Comparison of ENCODE assay signal across 1 cellular context in the genomic region with DNA sequence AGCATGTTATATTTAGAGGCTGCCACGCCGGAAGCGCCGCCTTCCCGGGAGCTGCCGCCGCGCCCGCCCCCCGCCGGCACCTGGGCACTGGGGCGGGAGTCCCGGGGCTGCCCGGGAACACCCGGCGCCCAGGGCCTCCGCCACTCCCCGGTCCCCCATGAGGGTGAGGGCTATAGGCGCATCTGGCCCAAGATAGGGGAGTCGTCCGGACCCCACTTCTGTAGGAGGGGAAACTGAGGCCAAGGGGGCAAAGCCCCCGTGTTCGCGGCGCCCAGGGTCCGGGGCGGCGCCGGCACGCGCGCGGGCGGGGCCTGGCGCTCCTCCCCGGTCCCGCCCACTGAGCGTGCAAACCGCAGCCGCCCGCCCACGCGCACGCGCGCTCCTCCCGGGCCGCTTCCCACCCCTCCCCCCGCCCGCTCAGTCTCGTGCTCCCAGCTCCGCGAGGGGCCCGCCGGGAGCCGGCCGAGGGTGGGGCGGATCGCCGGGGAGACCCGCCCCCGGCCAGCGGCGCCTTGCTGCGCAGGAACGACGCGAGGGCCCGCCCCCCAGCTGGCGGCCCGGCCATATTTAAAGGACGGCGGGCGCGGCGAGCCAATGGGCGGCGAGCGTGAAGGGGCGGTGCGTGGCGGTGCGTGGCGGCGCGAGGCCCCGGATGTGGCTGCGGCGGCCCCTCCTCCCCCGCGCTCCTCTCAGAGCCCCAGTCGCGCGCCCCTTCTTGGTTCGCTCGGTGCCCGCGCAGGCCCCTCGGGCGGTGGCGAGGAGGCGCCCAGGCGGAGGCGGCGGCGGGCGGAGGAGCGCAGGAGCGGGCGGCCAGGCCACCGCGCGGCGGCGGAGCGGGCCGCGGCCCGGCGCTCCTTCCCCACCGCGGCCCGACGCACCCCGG.
TF ChIP-seq lines count a peak whose summit lies in the region.

A gene (plus strand): TSS at position 700 of the 883 bp plus-strand sequence. CDS start 192 bp downstream, outside the sequence.

TF ChIP-seq in HEK293, 187 proteins besides CTCF, POLR2A, EP300 and RAD21 (continued from another document and continues in another):
- TF ChIP-seq, protein P1, sequence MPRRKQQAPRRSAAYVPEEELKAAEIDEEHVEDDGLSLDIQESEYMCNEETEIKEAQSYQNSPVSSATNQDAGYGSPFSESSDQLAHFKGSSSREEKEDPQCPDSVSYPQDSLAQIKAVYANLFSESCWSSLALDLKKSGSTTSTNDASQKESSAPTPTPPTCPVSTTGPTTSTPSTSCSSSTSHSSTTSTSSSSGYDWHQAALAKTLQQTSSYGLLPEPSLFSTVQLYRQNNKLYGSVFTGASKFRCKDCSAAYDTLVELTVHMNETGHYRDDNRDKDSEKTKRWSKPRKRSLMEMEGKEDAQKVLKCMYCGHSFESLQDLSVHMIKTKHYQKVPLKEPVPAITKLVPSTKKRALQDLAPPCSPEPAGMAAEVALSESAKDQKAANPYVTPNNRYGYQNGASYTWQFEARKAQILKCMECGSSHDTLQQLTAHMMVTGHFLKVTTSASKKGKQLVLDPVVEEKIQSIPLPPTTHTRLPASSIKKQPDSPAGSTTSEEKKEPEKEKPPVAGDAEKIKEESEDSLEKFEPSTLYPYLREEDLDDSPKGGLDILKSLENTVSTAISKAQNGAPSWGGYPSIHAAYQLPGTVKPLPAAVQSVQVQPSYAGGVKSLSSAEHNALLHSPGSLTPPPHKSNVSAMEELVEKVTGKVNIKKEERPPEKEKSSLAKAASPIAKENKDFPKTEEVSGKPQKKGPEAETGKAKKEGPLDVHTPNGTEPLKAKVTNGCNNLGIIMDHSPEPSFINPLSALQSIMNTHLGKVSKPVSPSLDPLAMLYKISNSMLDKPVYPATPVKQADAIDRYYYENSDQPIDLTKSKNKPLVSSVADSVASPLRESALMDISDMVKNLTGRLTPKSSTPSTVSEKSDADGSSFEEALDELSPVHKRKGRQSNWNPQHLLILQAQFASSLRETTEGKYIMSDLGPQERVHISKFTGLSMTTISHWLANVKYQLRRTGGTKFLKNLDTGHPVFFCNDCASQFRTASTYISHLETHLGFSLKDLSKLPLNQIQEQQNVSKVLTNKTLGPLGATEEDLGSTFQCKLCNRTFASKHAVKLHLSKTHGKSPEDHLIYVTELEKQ (tag by site-specific recombination; IDR thresholded peaks at IDR 0.05; ENCODE audit: borderline replicate concordance) = no peak
- TF ChIP-seq, protein P2, sequence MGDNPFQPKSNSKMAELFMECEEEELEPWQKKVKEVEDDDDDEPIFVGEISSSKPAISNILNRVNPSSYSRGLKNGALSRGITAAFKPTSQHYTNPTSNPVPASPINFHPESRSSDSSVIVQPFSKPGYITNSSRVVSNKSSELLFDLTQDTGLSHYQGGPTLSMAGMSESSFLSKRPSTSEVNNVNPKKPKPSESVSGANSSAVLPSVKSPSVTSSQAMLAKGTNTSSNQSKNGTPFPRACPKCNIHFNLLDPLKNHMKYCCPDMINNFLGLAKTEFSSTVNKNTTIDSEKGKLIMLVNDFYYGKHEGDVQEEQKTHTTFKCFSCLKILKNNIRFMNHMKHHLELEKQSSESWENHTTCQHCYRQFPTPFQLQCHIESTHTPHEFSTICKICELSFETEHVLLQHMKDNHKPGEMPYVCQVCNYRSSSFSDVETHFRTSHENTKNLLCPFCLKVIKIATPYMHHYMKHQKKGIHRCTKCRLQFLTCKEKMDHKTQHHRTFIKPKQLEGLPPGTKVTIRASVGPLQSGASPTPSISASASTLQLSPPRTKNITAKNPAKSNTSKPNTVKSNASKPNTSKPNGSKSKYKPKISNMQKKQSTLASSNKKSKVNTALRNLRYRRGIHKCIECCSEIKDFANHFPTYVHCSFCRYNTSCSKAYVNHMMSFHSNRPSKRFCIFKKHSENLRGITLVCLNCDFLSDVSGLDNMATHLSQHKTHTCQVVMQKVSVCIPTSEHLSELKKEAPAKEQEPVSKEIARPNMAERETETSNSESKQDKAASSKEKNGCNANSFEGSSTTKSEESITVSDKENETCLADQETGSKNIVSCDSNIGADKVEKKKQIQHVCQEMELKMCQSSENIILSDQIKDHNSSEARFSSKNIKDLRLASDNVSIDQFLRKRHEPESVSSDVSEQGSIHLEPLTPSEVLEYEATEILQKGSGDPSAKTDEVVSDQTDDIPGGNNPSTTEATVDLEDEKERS (tag by site-specific recombination; IDR thresholded peaks at IDR 0.05) = no peak
- TF ChIP-seq ZNF221 (tag by site-specific recombination; IDR thresholded peaks at IDR 0.05; ENCODE audit: borderline replicate concordance) (no peak), ZNF660 (tag by site-specific recombination; IDR thresholded peaks at IDR 0.05) (no peak; the same call in 1 of the 2 replicates), ZFP3 (tag by site-specific recombination; IDR thresholded peaks at IDR 0.05; ENCODE audit: low read depth) (no peak), ZNF394 (tag by site-specific recombination; IDR thresholded peaks at IDR 0.05; ENCODE audit: borderline replicate concordance) (no peak), ZNF155 (tag by site-specific recombination; IDR thresholded peaks at IDR 0.05) (no peak), ZNF37A (tag by site-specific recombination; IDR thresholded peaks at IDR 0.05) (no peak), ZNF777 (tag by site-specific recombination; IDR thresholded peaks at IDR 0.05; ENCODE audit: borderline replicate concordance) (no peak), ZBTB8A (tag by site-specific recombination; IDR thresholded peaks at IDR 0.05) (peak; percentile 86), FEZF1 (tag by site-specific recombination; IDR thresholded peaks at IDR 0.05) (no peak), ZNF701 (tag by site-specific recombination; IDR thresholded peaks at IDR 0.05) (no peak), GLI4 (tag by site-specific recombination; IDR thresholded peaks at IDR 0.05) (no peak), ZNF10 (tag by site-specific recombination; IDR thresholded peaks at IDR 0.05) (peak; percentile 33; the same call in 1 of the 2 replicates), ZNF837 (tag by site-specific recombination; IDR thresholded peaks at IDR 0.05) (no peak), SP2 (tag by site-specific recombination; IDR thresholded peaks at IDR 0.05) (peak; percentile 6; the same call in 1 of the 2 replicates), MZF1 (tag by site-specific recombination; IDR thresholded peaks at IDR 0.05; ENCODE audit: borderline replicate concordance) (no peak), ZNF114 (tag by site-specific recombination; IDR thresholded peaks at IDR 0.05) (no peak), ZNF76 (tag by site-specific recombination; IDR thresholded peaks at IDR 0.05; ENCODE audit: borderline replicate concordance, low read depth) (0 out of 2 replicates have a peak, but pooled peaks have one; percentile 11), ZIC2 (tag by site-specific recombination; IDR thresholded peaks at IDR 0.05) (no peak)
- TF ChIP-seq, protein P3, sequence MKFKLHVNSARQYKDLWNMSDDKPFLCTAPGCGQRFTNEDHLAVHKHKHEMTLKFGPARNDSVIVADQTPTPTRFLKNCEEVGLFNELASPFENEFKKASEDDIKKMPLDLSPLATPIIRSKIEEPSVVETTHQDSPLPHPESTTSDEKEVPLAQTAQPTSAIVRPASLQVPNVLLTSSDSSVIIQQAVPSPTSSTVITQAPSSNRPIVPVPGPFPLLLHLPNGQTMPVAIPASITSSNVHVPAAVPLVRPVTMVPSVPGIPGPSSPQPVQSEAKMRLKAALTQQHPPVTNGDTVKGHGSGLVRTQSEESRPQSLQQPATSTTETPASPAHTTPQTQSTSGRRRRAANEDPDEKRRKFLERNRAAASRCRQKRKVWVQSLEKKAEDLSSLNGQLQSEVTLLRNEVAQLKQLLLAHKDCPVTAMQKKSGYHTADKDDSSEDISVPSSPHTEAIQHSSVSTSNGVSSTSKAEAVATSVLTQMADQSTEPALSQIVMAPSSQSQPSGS (tag by site-specific recombination; IDR thresholded peaks at IDR 0.05; ENCODE audit: low read depth) = no peak
- TF ChIP-seq, protein P4, sequence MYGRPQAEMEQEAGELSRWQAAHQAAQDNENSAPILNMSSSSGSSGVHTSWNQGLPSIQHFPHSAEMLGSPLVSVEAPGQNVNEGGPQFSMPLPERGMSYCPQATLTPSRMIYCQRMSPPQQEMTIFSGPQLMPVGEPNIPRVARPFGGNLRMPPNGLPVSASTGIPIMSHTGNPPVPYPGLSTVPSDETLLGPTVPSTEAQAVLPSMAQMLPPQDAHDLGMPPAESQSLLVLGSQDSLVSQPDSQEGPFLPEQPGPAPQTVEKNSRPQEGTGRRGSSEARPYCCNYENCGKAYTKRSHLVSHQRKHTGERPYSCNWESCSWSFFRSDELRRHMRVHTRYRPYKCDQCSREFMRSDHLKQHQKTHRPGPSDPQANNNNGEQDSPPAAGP (tag by site-specific recombination; IDR thresholded peaks at IDR 0.05) = no peak
- TF ChIP-seq, protein P5, sequence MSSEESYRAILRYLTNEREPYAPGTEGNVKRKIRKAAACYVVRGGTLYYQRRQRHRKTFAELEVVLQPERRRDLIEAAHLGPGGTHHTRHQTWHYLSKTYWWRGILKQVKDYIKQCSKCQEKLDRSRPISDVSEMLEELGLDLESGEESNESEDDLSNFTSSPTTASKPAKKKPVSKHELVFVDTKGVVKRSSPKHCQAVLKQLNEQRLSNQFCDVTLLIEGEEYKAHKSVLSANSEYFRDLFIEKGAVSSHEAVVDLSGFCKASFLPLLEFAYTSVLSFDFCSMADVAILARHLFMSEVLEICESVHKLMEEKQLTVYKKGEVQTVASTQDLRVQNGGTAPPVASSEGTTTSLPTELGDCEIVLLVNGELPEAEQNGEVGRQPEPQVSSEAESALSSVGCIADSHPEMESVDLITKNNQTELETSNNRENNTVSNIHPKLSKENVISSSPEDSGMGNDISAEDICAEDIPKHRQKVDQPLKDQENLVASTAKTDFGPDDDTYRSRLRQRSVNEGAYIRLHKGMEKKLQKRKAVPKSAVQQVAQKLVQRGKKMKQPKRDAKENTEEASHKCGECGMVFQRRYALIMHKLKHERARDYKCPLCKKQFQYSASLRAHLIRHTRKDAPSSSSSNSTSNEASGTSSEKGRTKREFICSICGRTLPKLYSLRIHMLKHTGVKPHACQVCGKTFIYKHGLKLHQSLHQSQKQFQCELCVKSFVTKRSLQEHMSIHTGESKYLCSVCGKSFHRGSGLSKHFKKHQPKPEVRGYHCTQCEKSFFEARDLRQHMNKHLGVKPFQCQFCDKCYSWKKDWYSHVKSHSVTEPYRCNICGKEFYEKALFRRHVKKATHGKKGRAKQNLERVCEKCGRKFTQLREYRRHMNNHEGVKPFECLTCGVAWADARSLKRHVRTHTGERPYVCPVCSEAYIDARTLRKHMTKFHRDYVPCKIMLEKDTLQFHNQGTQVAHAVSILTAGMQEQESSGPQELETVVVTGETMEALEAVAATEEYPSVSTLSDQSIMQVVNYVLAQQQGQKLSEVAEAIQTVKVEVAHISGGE (tag by site-specific recombination; conservative IDR thresholded peaks at IDR 0.05; ENCODE audit: low read depth) = no peak
- TF ChIP-seq, protein P6, sequence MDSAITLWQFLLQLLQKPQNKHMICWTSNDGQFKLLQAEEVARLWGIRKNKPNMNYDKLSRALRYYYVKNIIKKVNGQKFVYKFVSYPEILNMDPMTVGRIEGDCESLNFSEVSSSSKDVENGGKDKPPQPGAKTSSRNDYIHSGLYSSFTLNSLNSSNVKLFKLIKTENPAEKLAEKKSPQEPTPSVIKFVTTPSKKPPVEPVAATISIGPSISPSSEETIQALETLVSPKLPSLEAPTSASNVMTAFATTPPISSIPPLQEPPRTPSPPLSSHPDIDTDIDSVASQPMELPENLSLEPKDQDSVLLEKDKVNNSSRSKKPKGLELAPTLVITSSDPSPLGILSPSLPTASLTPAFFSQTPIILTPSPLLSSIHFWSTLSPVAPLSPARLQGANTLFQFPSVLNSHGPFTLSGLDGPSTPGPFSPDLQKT (IDR thresholded peaks at IDR 0.05; ENCODE audit: borderline replicate concordance, low read depth, low read length) = no peak
- TF ChIP-seq, protein P7, sequence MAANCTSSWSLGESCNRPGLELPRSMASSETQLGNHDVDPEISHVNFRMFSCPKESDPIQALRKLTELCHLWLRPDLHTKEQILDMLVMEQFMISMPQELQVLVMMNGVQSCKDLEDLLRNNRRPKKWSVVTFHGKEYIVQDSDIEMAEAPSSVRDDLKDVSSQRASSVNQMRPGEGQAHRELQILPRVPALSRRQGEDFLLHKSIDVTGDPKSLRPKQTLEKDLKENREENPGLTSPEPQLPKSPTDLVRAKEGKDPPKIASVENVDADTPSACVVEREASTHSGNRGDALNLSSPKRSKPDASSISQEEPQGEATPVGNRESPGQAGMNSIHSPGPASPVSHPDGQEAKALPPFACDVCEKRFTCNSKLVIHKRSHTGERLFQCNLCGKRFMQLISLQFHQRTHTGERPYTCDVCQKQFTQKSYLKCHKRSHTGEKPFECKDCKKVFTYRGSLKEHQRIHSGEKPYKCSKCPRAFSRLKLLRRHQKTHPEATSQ (tag by site-specific recombination; IDR thresholded peaks at IDR 0.05) = no peak
- TF ChIP-seq, protein P8, sequence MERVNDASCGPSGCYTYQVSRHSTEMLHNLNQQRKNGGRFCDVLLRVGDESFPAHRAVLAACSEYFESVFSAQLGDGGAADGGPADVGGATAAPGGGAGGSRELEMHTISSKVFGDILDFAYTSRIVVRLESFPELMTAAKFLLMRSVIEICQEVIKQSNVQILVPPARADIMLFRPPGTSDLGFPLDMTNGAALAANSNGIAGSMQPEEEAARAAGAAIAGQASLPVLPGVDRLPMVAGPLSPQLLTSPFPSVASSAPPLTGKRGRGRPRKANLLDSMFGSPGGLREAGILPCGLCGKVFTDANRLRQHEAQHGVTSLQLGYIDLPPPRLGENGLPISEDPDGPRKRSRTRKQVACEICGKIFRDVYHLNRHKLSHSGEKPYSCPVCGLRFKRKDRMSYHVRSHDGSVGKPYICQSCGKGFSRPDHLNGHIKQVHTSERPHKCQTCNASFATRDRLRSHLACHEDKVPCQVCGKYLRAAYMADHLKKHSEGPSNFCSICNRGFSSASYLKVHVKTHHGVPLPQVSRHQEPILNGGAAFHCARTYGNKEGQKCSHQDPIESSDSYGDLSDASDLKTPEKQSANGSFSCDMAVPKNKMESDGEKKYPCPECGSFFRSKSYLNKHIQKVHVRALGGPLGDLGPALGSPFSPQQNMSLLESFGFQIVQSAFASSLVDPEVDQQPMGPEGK (tag by site-specific recombination; IDR thresholded peaks at IDR 0.05) = peak; percentile 68
- TF ChIP-seq, protein P9, sequence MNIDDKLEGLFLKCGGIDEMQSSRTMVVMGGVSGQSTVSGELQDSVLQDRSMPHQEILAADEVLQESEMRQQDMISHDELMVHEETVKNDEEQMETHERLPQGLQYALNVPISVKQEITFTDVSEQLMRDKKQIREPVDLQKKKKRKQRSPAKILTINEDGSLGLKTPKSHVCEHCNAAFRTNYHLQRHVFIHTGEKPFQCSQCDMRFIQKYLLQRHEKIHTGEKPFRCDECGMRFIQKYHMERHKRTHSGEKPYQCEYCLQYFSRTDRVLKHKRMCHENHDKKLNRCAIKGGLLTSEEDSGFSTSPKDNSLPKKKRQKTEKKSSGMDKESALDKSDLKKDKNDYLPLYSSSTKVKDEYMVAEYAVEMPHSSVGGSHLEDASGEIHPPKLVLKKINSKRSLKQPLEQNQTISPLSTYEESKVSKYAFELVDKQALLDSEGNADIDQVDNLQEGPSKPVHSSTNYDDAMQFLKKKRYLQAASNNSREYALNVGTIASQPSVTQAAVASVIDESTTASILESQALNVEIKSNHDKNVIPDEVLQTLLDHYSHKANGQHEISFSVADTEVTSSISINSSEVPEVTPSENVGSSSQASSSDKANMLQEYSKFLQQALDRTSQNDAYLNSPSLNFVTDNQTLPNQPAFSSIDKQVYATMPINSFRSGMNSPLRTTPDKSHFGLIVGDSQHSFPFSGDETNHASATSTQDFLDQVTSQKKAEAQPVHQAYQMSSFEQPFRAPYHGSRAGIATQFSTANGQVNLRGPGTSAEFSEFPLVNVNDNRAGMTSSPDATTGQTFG (tag by site-specific recombination; IDR thresholded peaks at IDR 0.05; ENCODE audit: borderline replicate concordance) = no peak
